In genomic region chr14:79822034-79822433, GRCh38 we compare ENCODE assay signal across 20 cellular contexts.
DNase-seq lines count a peak whose midpoint lies in the region; ATAC-seq, FAIRE-seq and TF ChIP-seq lines count a peak whose summit lies in the region.
"Had no signal": no experiment of that assay in that cellular context is flagged by ENCODE, and none has a peak within 500 bp of the region (broad histone marks: within the 10 kb centered on the region; RNA-seq: fewer than 3 reads in every experiment).

No MANE protein-coding gene starts in this region.

- H3K36me3 ChIP-seq in BLaER1 = no peaks in the 10 kb centered on the region
- no peaks in the 10 kb centered on the region for H3K36me3 ChIP-seq in neural progenitor cell
- no peaks in the 10 kb centered on the region for H3K36me3 ChIP-seq in vagina

- H3K79me2 ChIP-seq in neural progenitor cell (ENCODE audit: low read depth) = no peaks in the 10 kb centered on the region

- H3K4me3 Mint-ChIP-seq in neural progenitor cell = no peak overlapping the region
- H3K4me3 Mint-ChIP-seq: B cell; CD4-positive, alpha-beta memory T cell; GM23338; H9; HFFc6 had no signal

- H3K9me3 ChIP-seq in BLaER1 = peaks cover 12% of the 10 kb centered on the region
- H3K9me3 ChIP-seq in neural progenitor cell (ENCODE audit: low read depth) = no peaks in the 10 kb centered on the region
- H3K9me3 ChIP-seq in vagina = no peaks in the 10 kb centered on the region

- no peaks in the 10 kb centered on the region for H3K27me3 ChIP-seq in BLaER1
- H3K27me3 ChIP-seq in neural progenitor cell = no peaks in the 10 kb centered on the region
- H3K27me3 ChIP-seq in vagina = no peaks in the 10 kb centered on the region

- no peak overlapping the region for H3K27ac Mint-ChIP-seq in neural progenitor cell
- H3K27ac Mint-ChIP-seq: B cell; CD4-positive, alpha-beta memory T cell; GM23338; H9; HFFc6 had no signal

- H3K27ac ChIP-seq in BLaER1 = no peak overlapping the region
- H3K27ac ChIP-seq in caudate nucleus (ENCODE audit: low read depth, low read length) = peak overlapping the region; percentile 64
- H3K27ac ChIP-seq in neural progenitor cell = peak overlapping the region; percentile 77
- H3K27ac ChIP-seq in vagina = peak overlapping the region; percentile 6
- H3K27ac ChIP-seq: 22Rv1 had no signal

- H2AFZ ChIP-seq in neural progenitor cell (replicated peaks) = no peak overlapping the region
- H2AFZ ChIP-seq: GM23338 had no signal

- H3K36me3 Mint-ChIP-seq in neural progenitor cell = peaks cover 2% of the 10 kb centered on the region
- H3K36me3 Mint-ChIP-seq: CD4-positive, alpha-beta memory T cell had no signal

- H3K9ac ChIP-seq in BLaER1 = no peak overlapping the region
- no peak overlapping the region for H3K9ac ChIP-seq in neural progenitor cell

- no peaks in the 10 kb centered on the region for H3K27me3 Mint-ChIP-seq in neural progenitor cell (ENCODE audit: insufficient read depth, low read depth)
- H3K27me3 Mint-ChIP-seq: B cell; CD4-positive, alpha-beta memory T cell had no signal

- H4K20me1 ChIP-seq in BLaER1 (no peaks in the 10 kb centered on the region), neural progenitor cell (ENCODE audit: low read depth) (no peaks in the 10 kb centered on the region)

- ATAC-seq in GM18502 (IDR thresholded peaks at IDR 0.05; ENCODE audit: poor library complexity, unreplicated experiment) = no peak
- ATAC-seq: GM23338 had no signal

- peaks cover 26% of the 10 kb centered on the region for H3F3A ChIP-seq in neural progenitor cell (ENCODE audit: low read depth)

- H3K4me1 Mint-ChIP-seq in neural progenitor cell = peaks cover 39% of the 10 kb centered on the region
- H3K4me1 Mint-ChIP-seq: B cell; CD4-positive, alpha-beta memory T cell had no signal

- DNase-seq in caudate nucleus (lab: John Stamatoyannopoulos, UW) (no peak), neural progenitor cell (ENCODE audit: low spot score) (no peak), vagina (ENCODE audit: extremely low spot score in 2 of 2) (no peak), dedifferentiated amniotic fluid mesenchymal stem cell (ENCODE audit: extremely low spot score) (no peak), GM12892 (ENCODE audit: insufficient read length) (no peak)
- DNase-seq: Calu3; CD4-positive, alpha-beta memory T cell; COR-L47; DMS153; DND-41; H9; HFFc6 had no signal

- H3K4me3 ChIP-seq in BLaER1 = no peak overlapping the region
- H3K4me3 ChIP-seq in neural progenitor cell = no peak overlapping the region
- no peak overlapping the region for H3K4me3 ChIP-seq in vagina
- H3K4me3 ChIP-seq: GM23338 had no signal

- H3K4me1 ChIP-seq in BLaER1 (peaks cover 49% of the 10 kb centered on the region), neural progenitor cell (peaks cover 38% of the 10 kb centered on the region), vagina (peaks cover 3% of the 10 kb centered on the region)

- TF ChIP-seq POLR2A in vagina (IDR thresholded peaks at IDR 0.05) (no peak), GM12892 (IDR thresholded peaks at IDR 0.05; ENCODE audit: low read depth, low read length) (no peak)

- no peak for FAIRE-seq in GM12892 (lab: Jason Lieb, UNC)
- FAIRE-seq: A204.1, G401.6, GM18507 had no signal

- TF ChIP-seq CTCF in neural progenitor cell (IDR thresholded peaks at IDR 0.05) (no peak), vagina (IDR thresholded peaks at IDR 0.05) (no peak)

- H3K4me2 ChIP-seq in BLaER1 = peak overlapping the region; percentile 45; the same call in 1 of the 2 replicates
- H3K4me2 ChIP-seq in neural progenitor cell = no peak overlapping the region
- H3K4me2 ChIP-seq: GM23338 had no signal

- intact Hi-C loops in vagina (cut with DNase I) = no loop called here

- peaks cover 2% of the 10 kb centered on the region for H3K9me3 Mint-ChIP-seq in neural progenitor cell
- H3K9me3 Mint-ChIP-seq: GM23338, H9 had no signal
